ENCODE assay signal across 8 cellular contexts in genomic region chr13:94345374-94346195, GRCh38.
DNase-seq lines count a peak whose midpoint lies in the region; ATAC-seq, FAIRE-seq and TF ChIP-seq lines count a peak whose summit lies in the region.

No MANE protein-coding gene starts in this region.

- peak overlapping the region; percentile 73 to 75 for H3K27ac ChIP-seq in SK-N-SH (ENCODE audit: low read depth in 2 of 2, low read length in 1 of 2)
- no peak overlapping the region for H3K27ac ChIP-seq in upper lobe of left lung

- H4K20me1 ChIP-seq in SK-N-SH (ENCODE audit: insufficient read depth) = no peaks in the 10 kb centered on the region

- peak overlapping the region; percentile 2; the same call in 1 of the 2 replicates for H2AFZ ChIP-seq in SK-N-SH (ENCODE audit: low read depth)

- no peaks in the 10 kb centered on the region for H3K9me3 ChIP-seq in SK-N-SH
- no peaks in the 10 kb centered on the region for H3K9me3 ChIP-seq in MG63
- no peaks in the 10 kb centered on the region for H3K9me3 ChIP-seq in upper lobe of left lung

- no peaks in the 10 kb centered on the region for H3K9me2 ChIP-seq in SK-N-SH

- 60% methylated on average over 8 of the region's 8 CpGs for WGBS in SK-N-SH (ENCODE audit: low lambda C conversion rate)
- WGBS in upper lobe of left lung, 2 donors = 55 to 65% methylated on average over 8 of the region's 8 CpGs

- TF ChIP-seq CTCF in SK-N-SH (IDR thresholded peaks at IDR 0.05) = peak; percentile 51
- TF ChIP-seq CTCF in upper lobe of left lung (IDR thresholded peaks at IDR 0.05) = no peak

- no peaks in the 10 kb centered on the region for H3K27me3 ChIP-seq in SK-N-SH (ENCODE audit: insufficient read depth)
- no peaks in the 10 kb centered on the region for H3K27me3 ChIP-seq in MG63
- no peaks in the 10 kb centered on the region for H3K27me3 ChIP-seq in upper lobe of left lung

- H3K36me3 ChIP-seq in SK-N-SH (replicated peaks in 1 of 2; ENCODE audit: control insufficient read depth in 1 of 2, insufficient read depth in 2 of 2, low read length in 1 of 2) = no peaks in the 10 kb centered on the region
- H3K36me3 ChIP-seq in MG63 = no peaks in the 10 kb centered on the region
- no peaks in the 10 kb centered on the region for H3K36me3 ChIP-seq in upper lobe of left lung

- TF ChIP-seq RAD21 in SK-N-SH (IDR thresholded peaks at IDR 0.05; ENCODE audit: low read length) = peak; percentile 71

- H3K4me3 ChIP-seq in SK-N-SH (ENCODE audit: low read depth in 2 of 2, low read length in 1 of 2) (no peak overlapping the region), MG63 (no peak overlapping the region), upper lobe of left lung (no peak overlapping the region)

- no peak for TF ChIP-seq EP300 in SK-N-SH (IDR thresholded peaks at IDR 0.05; ENCODE audit: borderline replicate concordance in 1 of 2, low read depth in 1 of 2, low read length in 1 of 2)
- TF ChIP-seq EP300 in upper lobe of left lung (IDR thresholded peaks at IDR 0.05) = no peak

- ATAC-seq in HG03432 (IDR thresholded peaks at IDR 0.05; ENCODE audit: unreplicated experiment) (peak; percentile 62), HG03280 (IDR thresholded peaks at IDR 0.05; ENCODE audit: unreplicated experiment) (no peak), GM21737 (IDR thresholded peaks at IDR 0.05; ENCODE audit: unreplicated experiment) (no peak), upper lobe of left lung (ENCODE audit: low FRiP score in 2 of 2) (no peak)

- H3F3A ChIP-seq in SK-N-SH (replicated peaks; ENCODE audit: insufficient read depth) = peaks cover 4% of the 10 kb centered on the region

- no peak overlapping the region for H3K9ac ChIP-seq in SK-N-SH

- POLR2A ChIA-PET in SK-N-SH (lab: Yijun Ruan, JAX) = no interaction called here

- H3K4me2 ChIP-seq in SK-N-SH = peak overlapping the region; percentile 60; the same call in 1 of the 2 replicates

- DNase-seq in DMS153 (lab: John Stamatoyannopoulos, UW) (peak; percentile 30), SK-N-SH (peak; percentile 51), MG63 (no peak), upper lobe of left lung (no peak)

- H3K4me1 ChIP-seq in SK-N-SH (ENCODE audit: control insufficient read depth in 1 of 2, insufficient read depth in 2 of 2, low read depth in 1 of 2, low read length in 1 of 2) (peaks cover 22 to 33% of the 10 kb centered on the region in 2 experiments), upper lobe of left lung (no peaks in the 10 kb centered on the region)

- no peaks in the 10 kb centered on the region for H3K79me2 ChIP-seq in SK-N-SH (ENCODE audit: insufficient read depth)

- no peak for TF ChIP-seq POLR2A in upper lobe of left lung (IDR thresholded peaks at IDR 0.05)

- FAIRE-seq in islet of Langerhans (lab: Jason Lieb, UNC) = peak; percentile 62

- CTCF ChIA-PET in SK-N-SH (lab: Yijun Ruan, JAX) = interaction anchor here (0.6 to 1.8 kb wide), 8 partner anchors 17 to 1118 kb away, joined by 3 to 5 read pairs (median 3); no protein-coding TSS in a partner anchor

TF ChIP-seq in SK-N-SH, 30 proteins besides CTCF, POLR2A, EP300 and RAD21:
- TF ChIP-seq TCF12 (IDR thresholded peaks at IDR 0.05) = peak; percentile 72; the same call in 1 of the 2 replicates
- no peak for TF ChIP-seq RFX5 (IDR thresholded peaks at IDR 0.05; ENCODE audit: low read length)
- TF ChIP-seq USF2 (IDR thresholded peaks at IDR 0.05; ENCODE audit: borderline replicate concordance, low read depth, low read length) = no peak
- TF ChIP-seq RXRA (IDR thresholded peaks at IDR 0.05; ENCODE audit: borderline replicate concordance, low read depth) = no peak
- no peak for TF ChIP-seq USF1 (IDR thresholded peaks at IDR 0.05; ENCODE audit: borderline replicate concordance, low read depth)
- no peak for TF ChIP-seq GATA2 (CRISPR knock-in tag; IDR thresholded peaks at IDR 0.05)
- peak; percentile 41 for TF ChIP-seq SMC3 (IDR thresholded peaks at IDR 0.05; ENCODE audit: low read depth, low read length)
- peak; percentile 14; the same call in 1 of the 2 replicates for TF ChIP-seq MXI1 (IDR thresholded peaks at IDR 0.05; ENCODE audit: low read depth, low read length)
- peak; percentile 14 for TF ChIP-seq CHD2 (IDR thresholded peaks at IDR 0.05; ENCODE audit: low read length, partially characterized antibody)
- no peak for TF ChIP-seq ELF1 (IDR thresholded peaks at IDR 0.05)
- TF ChIP-seq EZH2phosphoT487 (IDR thresholded peaks at IDR 0.05; ENCODE audit: borderline replicate concordance, low read depth) = no peak
- TF ChIP-seq FOXM1 (IDR thresholded peaks at IDR 0.05; ENCODE audit: low read depth) = no peak
- TF ChIP-seq ZBTB33 (IDR thresholded peaks at IDR 0.05; ENCODE audit: borderline replicate concordance, low read depth) = no peak
- TF ChIP-seq MAX (IDR thresholded peaks at IDR 0.05; ENCODE audit: low read depth) = peak; percentile 76
- peak; percentile 37; the same call in 1 of the 2 replicates for TF ChIP-seq RCOR1 (IDR thresholded peaks at IDR 0.05; ENCODE audit: low read length)
- no peak for TF ChIP-seq GABPA (IDR thresholded peaks at IDR 0.05; ENCODE audit: low read depth)
- no peak for TF ChIP-seq IRF3 (IDR thresholded peaks at IDR 0.05; ENCODE audit: low read depth, low read length)

Comparison
In these comparisons a context has a peak if more than half of its experiments do, and no peak if none do; other contexts are left out.
1. DNase-seq: peak in DMS153 (single experiment) and SK-N-SH (single experiment); none in MG63 (single experiment) and upper lobe of left lung (0 of 2).
2. H3K27ac ChIP-seq: peak in SK-N-SH (2 of 2); none in upper lobe of left lung (0 of 4).